22 cellular contexts compared by ENCODE assay signal in genomic region chr15:42042602-42043400, GRCh38. TPM values are rescaled to one million over a fixed set of nuclear protein-coding genes. Genes with fewer than 3 reads are reported as not detected.
"Had no signal": no experiment of that assay in that cellular context is flagged by ENCODE, and none has a peak within 500 bp of the region (broad histone marks: within the 10 kb centered on the region; RNA-seq: fewer than 3 reads in every experiment).

No MANE protein-coding gene starts in this region.

- H3K27ac Mint-ChIP-seq: activated naive CD8-positive, alpha-beta T cell treated with anti-CD3 and anti-CD28 coated beads, Interleukin-2, amount 10 ng/mL, durations not matched to agents 7 days and 5 days; mesothelial cell of epicardium had no signal

- H3K9me3 Mint-ChIP-seq: activated naive CD8-positive, alpha-beta T cell treated with anti-CD3 and anti-CD28 coated beads, Interleukin-2, amount 10 ng/mL, durations not matched to agents 7 days and 5 days; mesothelial cell of epicardium; neural crest cell had no signal

- H3K4me3 ChIP-seq: heart left ventricle, lung, ovary, thyroid gland, uterus had no signal

- H3K9me3 ChIP-seq: heart left ventricle, ovary, thyroid gland, uterus had no signal

- ATAC-seq: heart left ventricle, left colon had no signal

- H3K4me1 ChIP-seq: uterus had no signal

- H3K4me1 Mint-ChIP-seq: mesothelial cell of epicardium had no signal

- H3K36me3 Mint-ChIP-seq: activated naive CD8-positive, alpha-beta T cell treated with anti-CD3 and anti-CD28 coated beads, Interleukin-2, amount 10 ng/mL, durations not matched to agents 7 days and 5 days; mesothelial cell of epicardium had no signal

- DNase-seq: activated CD4-positive, alpha-beta T cell treated with anti-CD3 and anti-CD28 coated beads, Interleukin-2, amount 50 U/mL, for 1 hour; activated CD4-positive, CD25-positive, alpha-beta regulatory T cell; activated effector memory CD4-positive, alpha-beta T cell treated with anti-CD3 and anti-CD28 coated beads, Interleukin-2, amount 50 U/mL, for 16 hours; activated naive CD8-positive, alpha-beta T cell treated with anti-CD3 and anti-CD28 coated beads, Interleukin-2, amount 10 ng/mL, durations not matched to agents 7 days and 5 days; activated T-cell treated with anti-CD3 and anti-CD28 coated beads, Interleukin-2, amount 50 U/mL, for 1 hour; brain microvascular endothelial cell; dermis blood vessel endothelial cell; heart left ventricle; left colon; ovary; stimulated activated CD4-positive, alpha-beta T cell treated with anti-CD3 and anti-CD28 coated beads, Interleukin-1b, Interleukin-23, amount 100 ng/mL, for 48 hours; T-helper 2 cell; uterus had no signal

- H3K27ac ChIP-seq: brain microvascular endothelial cell, heart left ventricle, ovary, thyroid gland, uterus had no signal

- H3K27me3 ChIP-seq: brain microvascular endothelial cell, heart left ventricle, ovary, thyroid gland had no signal

- H3K4me3 Mint-ChIP-seq: activated naive CD8-positive, alpha-beta T cell treated with anti-CD3 and anti-CD28 coated beads, Interleukin-2, amount 10 ng/mL, durations not matched to agents 7 days and 5 days; mesothelial cell of epicardium; neural crest cell had no signal

- H3K36me3 ChIP-seq: brain microvascular endothelial cell, heart left ventricle, ovary, thyroid gland, uterus had no signal

RNA-seq across cellular contexts. Expression of gene PLA2G4E, which starts 22.0 kb away (rescaled TPM):
- total RNA-seq: activated naive CD8-positive, alpha-beta T cell treated with anti-CD3 and anti-CD28 coated beads, Interleukin-2, amount 10 ng/mL, durations not matched to agents 7 days and 5 days; cerebellum; dermis blood vessel endothelial cell; epithelial cell of proximal tubule; frontal cortex; left colon; mesothelial cell of epicardium; myocyte; neural crest cell; pulmonary artery endothelial cell; thyroid gland; uterus had no signal

RNA-seq across cellular contexts. Expression of gene PLA2G4D, which starts 51.6 kb away (rescaled TPM):
- total RNA-seq: activated naive CD8-positive, alpha-beta T cell treated with anti-CD3 and anti-CD28 coated beads, Interleukin-2, amount 10 ng/mL, durations not matched to agents 7 days and 5 days; epithelial cell of proximal tubule; heart left ventricle; mesothelial cell of epicardium; myocyte; neural crest cell; pulmonary artery endothelial cell; thyroid gland had no signal
- polyA plus RNA-seq: heart left ventricle, ovary had no signal
